Comparison of ENCODE assay signal across 16 cellular contexts in the genomic region with DNA sequence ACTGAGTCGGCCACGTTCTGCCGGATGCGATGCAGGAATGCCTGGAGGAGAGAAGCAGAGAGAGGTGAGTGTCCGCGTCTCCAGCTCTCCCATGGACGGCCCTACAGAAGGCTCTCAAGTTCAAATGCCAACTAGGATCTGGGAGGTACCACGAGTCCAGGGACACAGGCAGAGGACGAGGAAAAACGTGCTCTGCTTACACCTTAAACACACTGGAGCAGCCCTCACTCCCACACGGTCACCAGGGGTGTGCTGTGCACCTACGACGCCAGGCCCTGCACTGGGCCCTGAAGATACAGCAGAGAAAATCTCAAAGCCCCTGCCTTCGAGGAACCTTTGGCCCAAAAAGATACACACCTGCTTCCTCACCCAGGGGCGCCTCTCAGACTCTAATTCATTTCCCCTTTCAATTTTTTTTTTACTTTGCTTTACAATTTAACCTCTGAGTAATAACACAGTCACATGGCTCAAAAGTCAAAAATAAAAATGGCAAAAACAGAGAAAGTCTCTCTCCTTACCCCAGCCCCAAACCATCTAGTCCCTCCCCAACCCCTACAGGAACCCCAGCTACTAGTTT.
DNase-seq lines count a peak whose midpoint lies in the region; ATAC-seq and TF ChIP-seq lines count a peak whose summit lies in the region.
"Had no signal": no experiment of that assay in that cellular context is flagged by ENCODE, and none has a peak within 500 bp of the region (broad histone marks: within the 10 kb centered on the region; RNA-seq: fewer than 3 reads in every experiment).

No MANE protein-coding gene starts in this region.

- H3K4me1 ChIP-seq in CD4-positive, alpha-beta memory T cell (ENCODE audit: insufficient read depth, low read length), result peaks cover 58% of the 10 kb centered on the region
- H3K4me1 ChIP-seq in H9 (ENCODE audit: insufficient read depth, low read length), result peaks cover 13% of the 10 kb centered on the region; the same call in 1 of the 2 replicates

- no peak for DNase-seq in CD4-positive, alpha-beta memory T cell
- no peak for DNase-seq in H9
- DNase-seq in activated naive CD4-positive, alpha-beta T cell treated with anti-CD3 and anti-CD28 coated beads, Interleukin-2, amount 50 U/mL, for 72 hours (ENCODE audit: low spot score in 2 of 2), result no peak
- peak; percentile 42 for DNase-seq in medulla oblongata (ENCODE audit: extremely low spot score)
- DNase-seq in globus pallidus (ENCODE audit: low spot score), result no peak
- DNase-seq in NCI-H187 treated with DMSO at 0.1 percent for 48 hours (lab: John Stamatoyannopoulos, UW), result no peak
- no peak for DNase-seq in stimulated activated naive CD4-positive, alpha-beta T cell treated with Interleukin-2 at 50 U/mL for 16 hours (lab: John Stamatoyannopoulos, UW)
- DNase-seq: GDM1, HCEC 1CT, NCI-H1105 treated with DMSO at 0.1 percent for 48 hours, NCI-H524 treated with DMSO at 0.1 percent for 48 hours, RPMI8226 had no signal

- H3K36me3 Mint-ChIP-seq in CD4-positive, alpha-beta memory T cell, result peaks cover 38 to 57% of the 10 kb centered on the region in 2 donors
- H3K36me3 Mint-ChIP-seq in H9 (ENCODE audit: insufficient read depth in 1 of 3, low read depth in 3 of 3), result peaks cover 0 to 1% (median 0%) of the 10 kb centered on the region in 3 experiments; a peak in 1 of 7 replicates
- peaks cover 8 to 32% of the 10 kb centered on the region in 2 donors for H3K36me3 Mint-ChIP-seq in activated naive CD4-positive, alpha-beta T cell treated with anti-CD3 and anti-CD28 coated beads, Interleukin-2, amount 50 U/mL, for 72 hours

- no peak overlapping the region for H3K9ac ChIP-seq in H9 (ENCODE audit: extremely low read depth, insufficient read length, low read length)

- H3K23ac ChIP-seq in H9 (ENCODE audit: insufficient read length, low read depth, low read length), result no peak overlapping the region

- no peak overlapping the region for H4K91ac ChIP-seq in H9 (ENCODE audit: insufficient read length, low read depth, low read length)

- no peak overlapping the region for H2AFZ ChIP-seq in H9 (ENCODE audit: low read length)

- H2BK120ac ChIP-seq in H9 (ENCODE audit: low read depth, low read length, poor library complexity, severe bottlenecking), result no peak overlapping the region

- no peak overlapping the region for H3K27ac ChIP-seq in CD4-positive, alpha-beta memory T cell (ENCODE audit: low read depth, low read length)
- H3K27ac ChIP-seq in H9 (ENCODE audit: insufficient read length, low read depth, low read length), result no peak overlapping the region
- H3K27ac ChIP-seq: C4-2B, skin epidermis had no signal

- no peak overlapping the region for H4K8ac ChIP-seq in H9 (replicated peaks; ENCODE audit: insufficient read length, low read depth, low read length)

- H4K5ac ChIP-seq in H9 (ENCODE audit: insufficient read length, low read depth, low read length), result no peak overlapping the region

- CTCF ChIA-PET in CD4-positive, alpha-beta memory T cell (lab: Charles Lee; ENCODE audit: partially characterized antibody), result no interaction called here

- H3K4me2 ChIP-seq in H9 (ENCODE audit: insufficient read depth, insufficient read length, low read length), result no peak overlapping the region

- no peak overlapping the region for H3T11ph ChIP-seq in H9 (ENCODE audit: low read length)

- H3K27ac Mint-ChIP-seq in CD4-positive, alpha-beta memory T cell, result peak overlapping the region; percentile 74 to 95 (median 79)
- peak overlapping the region in 1 of 3 experiments; percentile 55; a peak in 2 of 7 replicates for H3K27ac Mint-ChIP-seq in H9
- H3K27ac Mint-ChIP-seq in activated naive CD4-positive, alpha-beta T cell treated with anti-CD3 and anti-CD28 coated beads, Interleukin-2, amount 50 U/mL, for 72 hours, result peak overlapping the region; percentile 8 to 47

- H3K27me3 Mint-ChIP-seq in CD4-positive, alpha-beta memory T cell, result no peaks in the 10 kb centered on the region
- H3K27me3 Mint-ChIP-seq in H9 (ENCODE audit: low read depth), result peaks cover 1% of the 10 kb centered on the region

- POLR2A ChIA-PET in CD4-positive, alpha-beta memory T cell (lab: Charles Lee; ENCODE audit: partially characterized antibody), result interaction anchor here (0.6 to 1.2 kb wide), 3 partner anchors 70 to 1385 kb away, joined by 3 read pairs; no protein-coding TSS in a partner anchor

- TF ChIP-seq CTCF in H9 (conservative IDR thresholded peaks at IDR 0.05), result no peak

- H3K14ac ChIP-seq in H9 (ENCODE audit: insufficient read depth, low read length), result 0 out of 2 replicates have a peak overlapping the region, but pooled peaks have one; percentile 19

- no peak overlapping the region for H2BK15ac ChIP-seq in H9 (ENCODE audit: low read depth, low read length)

- H3K4ac ChIP-seq in H9 (ENCODE audit: low read depth, low read length), result no peak overlapping the region

- H2BK20ac ChIP-seq in H9 (ENCODE audit: low read depth, low read length, poor library complexity, severe bottlenecking), result no peak overlapping the region

- H3K79me1 ChIP-seq in H9 (ENCODE audit: insufficient read depth, low read depth, low read length, poor library complexity, severe bottlenecking), result no peaks in the 10 kb centered on the region

- H3K9me3 Mint-ChIP-seq in CD4-positive, alpha-beta memory T cell, result no peaks in the 10 kb centered on the region
- H3K9me3 Mint-ChIP-seq in H9, result no peaks in the 10 kb centered on the region
- H3K9me3 Mint-ChIP-seq in activated naive CD4-positive, alpha-beta T cell treated with anti-CD3 and anti-CD28 coated beads, Interleukin-2, amount 50 U/mL, for 72 hours, result peaks cover 0 to 12% of the 10 kb centered on the region in 2 donors

- no peaks in the 10 kb centered on the region for H3K27me3 ChIP-seq in CD4-positive, alpha-beta memory T cell (ENCODE audit: insufficient read depth, low read length)
- H3K27me3 ChIP-seq in H9 (ENCODE audit: insufficient read depth, low read length), result no peaks in the 10 kb centered on the region
- H3K27me3 ChIP-seq: body of pancreas had no signal

- H3K18ac ChIP-seq in H9 (ENCODE audit: insufficient read length, low read depth, low read length), result no peak overlapping the region

- H3K79me2 ChIP-seq in H9 (ENCODE audit: insufficient read depth, low read length), result no peaks in the 10 kb centered on the region

- H3K4me1 Mint-ChIP-seq in CD4-positive, alpha-beta memory T cell, result peaks cover 47 to 77% (median 64%) of the 10 kb centered on the region in 4 donors
- H3K4me1 Mint-ChIP-seq in H9, result peaks cover 47 to 53% of the 10 kb centered on the region in 2 experiments

- H3K4me3 ChIP-seq in CD4-positive, alpha-beta memory T cell (ENCODE audit: low read length in 2 of 2), result no peak overlapping the region
- H3K4me3 ChIP-seq: body of pancreas, skin epidermis had no signal

- H2BK5ac ChIP-seq in H9 (ENCODE audit: insufficient read length, low read length), result no peak overlapping the region

- H2AK5ac ChIP-seq in H9 (ENCODE audit: insufficient read length, low read length), result no peak overlapping the region

- no peak overlapping the region for H2BK12ac ChIP-seq in H9 (ENCODE audit: insufficient read length, low read depth, low read length)

- H3K56ac ChIP-seq in H9 (ENCODE audit: insufficient read length, low read depth, low read length), result no peak overlapping the region

- intact Hi-C loops in CD4-positive, alpha-beta memory T cell (cut with micrococcal nuclease), result no loop called here

- H3K9me3 ChIP-seq in CD4-positive, alpha-beta memory T cell (ENCODE audit: control insufficient read depth in 1 of 2, low read length in 2 of 2), result no peaks in the 10 kb centered on the region
- H3K9me3 ChIP-seq in H9 (ENCODE audit: control insufficient read depth, low read depth, low read length), result no peaks in the 10 kb centered on the region
- H3K9me3 ChIP-seq: body of pancreas had no signal

- peaks cover 29% of the 10 kb centered on the region for H3K36me3 ChIP-seq in CD4-positive, alpha-beta memory T cell (ENCODE audit: insufficient read depth, low read length)

- ATAC-seq in activated naive CD4-positive, alpha-beta T cell treated with anti-CD3 and anti-CD28 coated beads, Interleukin-2, amount 50 U/mL, for 72 hours, result peak in 1 of 2 donors; percentile 32
- ATAC-seq in HG03097 (IDR thresholded peaks at IDR 0.05; ENCODE audit: low FRiP score, unreplicated experiment), result no peak

- no peaks in the 10 kb centered on the region for H4K20me1 ChIP-seq in H9 (ENCODE audit: control insufficient read depth, insufficient read depth, insufficient read length)

- peak overlapping the region in 3 of 8 donors; percentile 18 to 55 (median 27) for H3K4me3 Mint-ChIP-seq in CD4-positive, alpha-beta memory T cell
- no peak overlapping the region for H3K4me3 Mint-ChIP-seq in H9

- H3K23me2 ChIP-seq in H9 (ENCODE audit: insufficient read length, low read depth, low read length, poor library complexity, severe bottlenecking), result no peaks in the 10 kb centered on the region

- no CpG with 5 or more reads among the region's 15 CpGs for WGBS in H9 (ENCODE audit: extremely low coverage, insufficient read length, low lambda C conversion rate)
